Comparison of ENCODE assay signal across 18 cellular contexts in the genomic region with DNA sequence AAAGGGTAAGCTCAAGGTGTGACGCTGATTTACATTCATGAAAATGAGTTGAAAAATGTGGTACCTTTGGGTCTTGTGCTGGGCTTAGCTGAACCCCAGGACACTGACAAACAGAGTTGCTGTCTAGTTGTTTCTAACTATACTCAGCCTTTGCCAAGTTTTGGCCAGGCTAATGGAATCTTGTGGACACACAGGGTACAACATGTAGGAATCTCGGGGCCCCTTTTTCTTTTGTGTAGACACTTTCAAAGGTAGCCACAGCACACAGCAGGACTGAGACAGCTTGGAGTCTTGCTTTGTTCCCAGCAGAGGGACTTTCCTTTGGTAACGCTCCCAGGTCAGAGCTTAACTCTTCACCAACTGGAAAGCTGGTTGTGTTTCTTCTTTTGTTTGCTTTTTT. TPM values are rescaled to one million over a fixed set of nuclear protein-coding genes. Genes with fewer than 3 reads are reported as not detected.
"Had no signal": no experiment of that assay in that cellular context is flagged by ENCODE, and none has a peak within 500 bp of the region (broad histone marks: within the 10 kb centered on the region; RNA-seq: fewer than 3 reads in every experiment).

No MANE protein-coding gene starts in this region.

- H3K36me3 Mint-ChIP-seq: activated naive CD4-positive, alpha-beta T cell treated with anti-CD3 and anti-CD28 coated beads, Interleukin-2, amount 50 U/mL, for 72 hours had no signal

- H3K9me3 ChIP-seq: breast epithelium, esophagus squamous epithelium, neutrophil, right atrium auricular region, tibial artery had no signal

- H3K27ac Mint-ChIP-seq: activated naive CD4-positive, alpha-beta T cell treated with anti-CD3 and anti-CD28 coated beads, Interleukin-2, amount 50 U/mL, for 72 hours; activated T-helper 2 cell treated with anti-CD3 and anti-CD28 coated beads, Interferon-gamma antibody, Interleukin-2, Interleukin-4, amounts not matched to agents 10 μg/mL and 5 μg/mL and 100 μg/mL, durations not matched to agents 14 hours and 24 hours and 36 hours had no signal

- H3K36me3 ChIP-seq: breast epithelium, esophagus squamous epithelium, neutrophil, right atrium auricular region, tibial artery had no signal

- H3K4me3 ChIP-seq: breast epithelium, dorsolateral prefrontal cortex, esophagus squamous epithelium, right atrium auricular region, tibial artery had no signal

- H3K9me3 Mint-ChIP-seq: activated naive CD4-positive, alpha-beta T cell treated with anti-CD3 and anti-CD28 coated beads, Interleukin-2, amount 50 U/mL, for 72 hours; activated T-helper 2 cell treated with anti-CD3 and anti-CD28 coated beads, Interferon-gamma antibody, Interleukin-2, Interleukin-4, amounts not matched to agents 10 μg/mL and 5 μg/mL and 100 μg/mL, durations not matched to agents 14 hours and 24 hours and 36 hours had no signal

- H3K27ac ChIP-seq: breast epithelium, dorsolateral prefrontal cortex, esophagus squamous epithelium, neutrophil, right atrium auricular region, tibial artery had no signal

- H3K27me3 ChIP-seq: breast epithelium, dorsolateral prefrontal cortex, esophagus squamous epithelium, neutrophil, right atrium auricular region had no signal

- H3K4me1 ChIP-seq: breast epithelium, esophagus squamous epithelium, tibial artery had no signal

- DNase-seq: amygdala, dorsolateral prefrontal cortex, esophagus squamous epithelium, foreskin fibroblast, glutamatergic neuron, kidney glomerular epithelial cell, posterior cingulate gyrus, small intestine, tibial artery had no signal

RNA-seq across cellular contexts. Expression of gene LIX1, which starts 7.8 kb away (rescaled TPM):
- total RNA-seq: activated naive CD4-positive, alpha-beta T cell treated with anti-CD3 and anti-CD28 coated beads, Interleukin-2, amount 50 U/mL, for 72 hours; activated T-helper 2 cell treated with anti-CD3 and anti-CD28 coated beads, Interferon-gamma antibody, Interleukin-2, Interleukin-4, amounts not matched to agents 10 μg/mL and 5 μg/mL and 100 μg/mL, durations not matched to agents 14 hours and 24 hours and 36 hours; esophagus squamous epithelium; liver; mesenteric fat pad; myocyte; right atrium auricular region; T-helper 2 cell treated with Interferon-gamma antibody and Interleukin-4, amounts not matched to agents 100 ng/mL and 5 ng/mL, for 36 hours had no signal
- polyA plus RNA-seq: liver had no signal
